Comparison of ENCODE assay signal across 9 cellular contexts in the genomic region with DNA sequence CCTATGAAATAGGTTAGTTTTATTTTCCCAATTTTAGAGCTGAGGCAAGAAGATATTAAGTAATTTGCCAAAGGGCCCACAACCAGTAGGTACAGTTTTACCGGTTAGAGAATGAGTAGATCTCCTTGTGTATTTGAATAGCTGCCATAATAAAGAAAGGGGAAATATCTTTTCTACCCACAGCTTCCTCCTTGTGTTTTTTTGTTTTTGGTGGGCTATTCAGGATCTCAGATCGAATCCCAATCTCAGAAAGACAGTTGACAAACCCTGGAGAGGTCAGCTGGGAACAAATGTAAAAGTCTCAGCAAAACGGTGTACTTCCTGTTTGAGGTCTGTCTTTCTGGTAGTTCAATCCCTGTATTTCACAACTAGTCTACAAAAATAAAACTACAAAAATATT. TPM values are rescaled to one million over a fixed set of nuclear protein-coding genes. Genes with fewer than 3 reads are reported as not detected.
DNase-seq lines count a peak whose midpoint lies in the region; ATAC-seq and TF ChIP-seq lines count a peak whose summit lies in the region.
"Had no signal": no experiment of that assay in that cellular context is flagged by ENCODE, and none has a peak within 500 bp of the region (broad histone marks: within the 10 kb centered on the region; RNA-seq: fewer than 3 reads in every experiment).

No MANE protein-coding gene starts in this region.

- H3K4me2 ChIP-seq in osteoblast (ENCODE audit: insufficient read depth, low read length) = peak overlapping the region; percentile 50

- TF ChIP-seq CTCF in ascending aorta (IDR thresholded peaks at IDR 0.05) (no peak), osteoblast (IDR thresholded peaks at IDR 0.05; ENCODE audit: extremely low read depth, low read depth, low read length) (no peak)

- no peak for DNase-seq in ascending aorta (ENCODE audit: low spot score in 2 of 2)
- DNase-seq in osteoblast (ENCODE audit: insufficient read length, low spot score, missing footprints) = no peak
- DNase-seq in H7 = no peak
- DNase-seq in NCI-H1694 treated with DMSO at 0.1 percent for 48 hours (lab: John Stamatoyannopoulos, UW) = no peak
- no peak for DNase-seq in MG63
- no peak for DNase-seq in COLO668 (lab: John Stamatoyannopoulos, UW; ENCODE audit: unreplicated experiment)

- H3K4me3 ChIP-seq in ascending aorta (no peak overlapping the region), osteoblast (ENCODE audit: insufficient read depth, low read length) (no peak overlapping the region), H7 (ENCODE audit: insufficient read depth, low read depth, low read length) (no peak overlapping the region), MG63 (no peak overlapping the region)
- H3K4me3 ChIP-seq: SJSA1 had no signal

- peaks cover 6% of the 10 kb centered on the region for H4K20me1 ChIP-seq in osteoblast (ENCODE audit: insufficient read depth, low read length)

- H3K9me3 ChIP-seq in ascending aorta = no peaks in the 10 kb centered on the region
- no peaks in the 10 kb centered on the region for H3K9me3 ChIP-seq in osteoblast (ENCODE audit: low read depth, low read length)
- no peaks in the 10 kb centered on the region for H3K9me3 ChIP-seq in MG63
- H3K9me3 ChIP-seq: SJSA1 had no signal

- H3K27ac ChIP-seq in ascending aorta (peak overlapping the region; percentile 17 to 52), osteoblast (ENCODE audit: low read depth, low read length) (no peak overlapping the region)
- H3K27ac ChIP-seq: SJSA1 had no signal

- H3K79me2 ChIP-seq in osteoblast (ENCODE audit: insufficient read depth, low read length) = peaks cover 64% of the 10 kb centered on the region

- H2AFZ ChIP-seq in osteoblast (ENCODE audit: low read length) = peak overlapping the region; percentile 42

- H3K36me3 ChIP-seq in ascending aorta (no peaks in the 10 kb centered on the region), osteoblast (ENCODE audit: insufficient read depth, low read length) (no peaks in the 10 kb centered on the region), H7 (replicated peaks; ENCODE audit: control insufficient read depth, insufficient read depth, low read length) (no peaks in the 10 kb centered on the region), MG63 (no peaks in the 10 kb centered on the region)
- H3K36me3 ChIP-seq: SJSA1 had no signal

- ATAC-seq in GM19023 (IDR thresholded peaks at IDR 0.05; ENCODE audit: unreplicated experiment) (peak; percentile 10), HG03175 (IDR thresholded peaks at IDR 0.05; ENCODE audit: unreplicated experiment) (peak; percentile 28)

- intact Hi-C loops in ascending aorta (cut with DNase I) = no loop called here

- H3K27me3 ChIP-seq in ascending aorta (no peaks in the 10 kb centered on the region), osteoblast (ENCODE audit: insufficient read depth, low read length) (no peaks in the 10 kb centered on the region), H7 (ENCODE audit: control insufficient read depth, insufficient read depth, low read length) (no peaks in the 10 kb centered on the region), MG63 (no peaks in the 10 kb centered on the region)
- H3K27me3 ChIP-seq: SJSA1 had no signal

- peaks cover 0 to 6% of the 10 kb centered on the region in 2 donors for H3K4me1 ChIP-seq in ascending aorta
- peaks cover 12% of the 10 kb centered on the region for H3K4me1 ChIP-seq in osteoblast (ENCODE audit: insufficient read depth, low read length)

RNA-seq across cellular contexts. Expression of a gene that starts 11.8 kb away (rescaled TPM):
- total RNA-seq in ascending aorta = 3.7 TPM
- total RNA-seq in osteoblast = 45.2 and 53.0 TPM in 2 replicates
- 21.8 and 26.7 TPM in 2 replicates for total RNA-seq in H7 (2014; rRNA removed; shearing (Covaris generic))
- total RNA-seq in MG63 (2014; rRNA removed; shearing (Covaris generic); ENCODE audit: low replicate concordance) = 13.9 and 14.7 TPM in 2 replicates

RNA-seq across cellular contexts. Expression of a gene that starts 12.1 kb away (rescaled TPM):
- total RNA-seq in ascending aorta (24.4 TPM), osteoblast (29.8 and 31.8 TPM in 2 replicates)
- 12.9 and 15.2 TPM in 2 replicates for total RNA-seq in H7 (2014; rRNA removed; shearing (Covaris generic))
- total RNA-seq in MG63 (2014; rRNA removed; shearing (Covaris generic); ENCODE audit: low replicate concordance) = 7.9 and 14.2 TPM in 2 replicates

RNA-seq across cellular contexts. Expression of a gene that starts 42.2 kb away (rescaled TPM):
- 1.2 TPM for total RNA-seq in ascending aorta
- 20.9 and 27.9 TPM in 2 replicates for total RNA-seq in osteoblast
- 36.0 and 40.8 TPM in 2 replicates for total RNA-seq in H7 (2014; rRNA removed; shearing (Covaris generic))
- total RNA-seq in MG63 (2014; rRNA removed; shearing (Covaris generic); ENCODE audit: low replicate concordance) = 38.9 and 67.6 TPM in 2 replicates

RNA-seq across cellular contexts. Expression of a gene that starts 42.3 kb away (rescaled TPM):
- total RNA-seq in ascending aorta (5.4 TPM), osteoblast (18.1 and 21.8 TPM in 2 replicates)
- 34.5 and 38.4 TPM in 2 replicates for total RNA-seq in H7 (2014; rRNA removed; shearing (Covaris generic))
- total RNA-seq in MG63 (2014; rRNA removed; shearing (Covaris generic); ENCODE audit: low replicate concordance) = 42.0 and 58.9 TPM in 2 replicates

Comparison
In these comparisons a context has a peak if more than half of its experiments do, and no peak if none do; other contexts are left out.
1. RNA of a gene that starts 42.2 kb away (total RNA-seq): 38.9 to 67.6 TPM in MG63, 36.0 to 40.8 TPM in H7 and 20.9 to 27.9 TPM in osteoblast; 1.2 TPM in ascending aorta (single experiment); every median in the first group is over 10 times any median in the second.